Comparison of ENCODE assay signal across 8 cellular contexts in the genomic region with DNA sequence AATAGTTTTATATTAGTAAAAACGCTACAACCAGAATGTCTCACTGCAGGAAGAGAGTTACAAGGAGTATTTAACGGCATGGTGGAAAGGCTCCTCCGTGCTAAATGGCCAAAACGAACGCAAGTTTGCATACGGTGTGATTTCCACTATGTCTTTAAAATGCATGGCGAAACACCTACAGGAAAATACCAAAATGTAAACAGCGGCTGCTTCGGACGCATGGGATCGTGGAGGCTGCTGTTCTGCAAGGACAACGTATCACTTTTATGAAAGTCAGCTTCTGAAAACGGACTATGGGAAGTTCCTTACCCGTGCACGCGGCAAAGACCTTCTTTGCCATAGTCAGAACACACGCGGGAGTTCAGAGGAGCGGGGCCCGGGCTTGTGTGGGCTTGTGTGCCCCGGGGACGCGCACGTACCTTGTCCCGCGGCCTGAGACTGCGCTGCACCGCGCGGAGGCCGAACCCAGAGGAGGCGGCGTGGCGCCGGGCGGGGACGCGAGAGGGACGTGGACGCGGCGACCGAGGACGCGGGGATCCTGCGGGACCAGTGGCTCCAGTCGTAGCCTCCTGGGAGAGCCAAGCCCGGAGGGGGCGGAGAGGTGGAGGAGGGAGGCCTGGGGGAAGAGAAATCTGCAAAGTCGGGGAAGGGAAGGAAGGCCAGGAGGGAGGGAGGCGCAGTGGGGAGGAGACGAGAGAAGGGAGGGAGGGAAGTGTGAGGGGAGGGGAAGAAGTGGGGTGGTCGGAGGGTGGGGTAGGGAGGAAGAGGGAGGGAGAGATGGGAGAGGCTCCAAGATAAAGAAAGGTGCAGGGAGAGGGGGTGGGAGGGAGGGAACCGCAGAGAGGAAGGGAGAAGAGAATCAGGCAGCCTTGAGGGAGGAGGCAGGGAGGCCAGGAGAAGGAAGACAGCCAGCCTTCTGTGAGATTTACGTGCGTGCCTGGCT. TPM values are rescaled to one million over a fixed set of nuclear protein-coding genes. Genes with fewer than 3 reads are reported as not detected.
DNase-seq lines count a peak whose midpoint lies in the region; ATAC-seq and TF ChIP-seq lines count a peak whose summit lies in the region.

Gene CMBL (minus strand): TSS at position 697 of the 943 bp plus-strand sequence. CDS start 17,140 bp downstream, outside the sequence.

- TF ChIP-seq CTCF in GM10248 (IDR thresholded peaks at IDR 0.05; ENCODE audit: control extremely low read depth, extremely low read depth, low read depth, missing control alignments): no peak

- CTCF ChIA-PET in GM10248 (lab: Yijun Ruan, JAX): interaction anchor here (1.4 kb wide), 1 partner anchor 24 kb away, joined by 3 read pairs; no protein-coding TSS in a partner anchor

- DNase-seq in GM10248 (ENCODE audit: extremely low spot score) (peak; percentile 67), SKM-1 treated with dmso at 0.1 percent for 144 hours (lab: John Stamatoyannopoulos, UW; ENCODE audit: unreplicated experiment) (peak; percentile 70), cerebellum (ENCODE audit: low spot score) (peak; percentile 68), kidney tubule cell (ENCODE audit: low spot score) (peak; percentile 59), SHP77 treated with DMSO at 0.1 percent for 48 hours (lab: John Stamatoyannopoulos, UW) (no peak)
- DNase-seq in stimulated activated CD4-positive, alpha-beta T cell treated with anti-CD3 and anti-CD28 coated beads, Interleukin-12 subunit alpha, Interleukin-12 subunit beta, amount 100 ng/mL, for 4 hours: peak; percentile 10

- no peak for TF ChIP-seq RAD21 in Ishikawa (IDR thresholded peaks at IDR 0.05; ENCODE audit: low read depth)

- POLR2A ChIA-PET in GM10248 (lab: Yijun Ruan, JAX): no interaction called here

- TF ChIP-seq EP300 in Ishikawa (IDR thresholded peaks at IDR 0.05; ENCODE audit: borderline replicate concordance): no peak

- ATAC-seq in GM21737 (IDR thresholded peaks at IDR 0.05; ENCODE audit: unreplicated experiment): peak; percentile 67

TF ChIP-seq in Ishikawa, 13 proteins besides CTCF, POLR2A, EP300 and RAD21:
- peak; percentile 18; the same call in 1 of the 2 replicates for TF ChIP-seq NFIC (IDR thresholded peaks at IDR 0.05)
- peak; percentile 37; the same call in 1 of the 2 replicates for TF ChIP-seq MAX (IDR thresholded peaks at IDR 0.05)
- TF ChIP-seq ZBTB7A (IDR thresholded peaks at IDR 0.05; ENCODE audit: low read depth): peak; percentile 31; the same call in 1 of the 2 replicates
- TF ChIP-seq REST (IDR thresholded peaks at IDR 0.05; ENCODE audit: low read depth): no peak

RNA-seq across cellular contexts. Expression of gene CMBL, which starts in this region (rescaled TPM):
- 10.0 TPM for total RNA-seq in cerebellum
